In the genomic region with DNA sequence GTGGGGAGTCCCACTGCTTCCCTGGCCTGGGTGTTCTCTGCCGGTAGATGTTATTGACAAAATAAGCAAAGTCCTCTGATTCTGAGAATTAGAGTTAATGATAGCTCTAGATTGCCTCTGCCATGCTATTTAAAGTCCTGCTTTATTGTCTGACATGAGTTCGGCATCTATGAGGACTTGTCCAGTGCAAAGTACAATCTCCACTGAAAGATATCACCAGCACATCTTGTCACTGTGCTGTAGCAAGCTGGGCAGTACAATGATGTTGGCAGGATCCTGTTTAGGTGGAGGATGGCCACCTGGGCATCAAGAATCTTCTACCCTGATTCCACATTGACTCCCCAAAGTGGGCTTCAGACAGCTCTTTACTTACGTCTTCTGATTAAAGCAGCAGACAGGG, we compare ENCODE assay signal across 22 cellular contexts. TPM values are rescaled to one million over a fixed set of nuclear protein-coding genes. Genes with fewer than 3 reads are reported as not detected.
DNase-seq lines count a peak whose midpoint lies in the region; ATAC-seq, FAIRE-seq and TF ChIP-seq lines count a peak whose summit lies in the region.
"Had no signal": no experiment of that assay in that cellular context is flagged by ENCODE, and none has a peak within 500 bp of the region (broad histone marks: within the 10 kb centered on the region; RNA-seq: fewer than 3 reads in every experiment).

No MANE protein-coding gene starts in this region.

- H3K4me3 ChIP-seq in Caco-2 (ENCODE audit: low read depth, low read length) (no peak overlapping the region), RWPE2 (ENCODE audit: severe bottlenecking) (no peak overlapping the region), right atrium auricular region (no peak overlapping the region), skeletal muscle satellite cell (ENCODE audit: low read length) (no peak overlapping the region)

- DNase-seq in Caco-2 (no peak), RWPE2 (ENCODE audit: low spot score) (no peak), right atrium auricular region (ENCODE audit: low spot score) (no peak), GM12892 (ENCODE audit: insufficient read length) (no peak), glomerular visceral epithelial cell (ENCODE audit: extremely low spot score) (no peak)
- DNase-seq: activated naive CD8-positive, alpha-beta T cell treated with anti-CD3 and anti-CD28 coated beads, Interleukin-2, amount 10 ng/mL, durations not matched to agents 7 days and 5 days; NCI-H1417 treated with DMSO at 0.1 percent for 48 hours; NCI-H526; nucleus accumbens; retina; SHP77 treated with DMSO at 0.1 percent for 48 hours; T-helper 2 cell had no signal

- no peak overlapping the region for H3K4me3 Mint-ChIP-seq in Caco-2 (ENCODE audit: unreplicated experiment)
- H3K4me3 Mint-ChIP-seq: activated naive CD8-positive, alpha-beta T cell treated with anti-CD3 and anti-CD28 coated beads, Interleukin-2, amount 10 ng/mL, durations not matched to agents 7 days and 5 days; B cell; dendritic cell treated with granulocyte-macrophage colony-stimulating factor and Interleukin-4, amounts not matched to agents 40 ng/mL and 50 ng/mL, for 4 days; stimulated activated memory B cell treated with anti-CD40 and anti-IgM and Interleukin-4, amounts not matched to agents 10 μg/mL and 1 μg/mL and 100 μg/mL, for 72 hours had no signal

- H3K4me2 ChIP-seq in skeletal muscle satellite cell (ENCODE audit: low read length), result peak overlapping the region; percentile 75

- H3K9me3 Mint-ChIP-seq in Caco-2 (ENCODE audit: unreplicated experiment), result no peaks in the 10 kb centered on the region
- H3K9me3 Mint-ChIP-seq: dendritic cell treated with granulocyte-macrophage colony-stimulating factor and Interleukin-4, amounts not matched to agents 40 ng/mL and 50 ng/mL, for 4 days; stimulated activated memory B cell treated with anti-CD40 and anti-IgM and Interleukin-4, amounts not matched to agents 10 μg/mL and 1 μg/mL and 100 μg/mL, for 72 hours had no signal

- no peaks in the 10 kb centered on the region; the same call in 1 of the 2 replicates for H3K36me3 ChIP-seq in Caco-2 (ENCODE audit: control insufficient read depth, insufficient read depth, low read length)
- no peaks in the 10 kb centered on the region for H3K36me3 ChIP-seq in RWPE2 (ENCODE audit: low read depth)
- no peaks in the 10 kb centered on the region for H3K36me3 ChIP-seq in right atrium auricular region
- no peaks in the 10 kb centered on the region for H3K36me3 ChIP-seq in skeletal muscle satellite cell (ENCODE audit: insufficient read depth, low read length)
- H3K36me3 ChIP-seq: brain microvascular endothelial cell had no signal

- H3K27ac ChIP-seq in RWPE2 (ENCODE audit: poor library complexity, severe bottlenecking), result peak overlapping the region; percentile 77
- H3K27ac ChIP-seq in right atrium auricular region, result peak overlapping the region; percentile 14 to 66

- CTCF ChIA-PET in Caco-2 (lab: Charles Lee), result no interaction called here

- TF ChIP-seq CTCF in Caco-2 (IDR thresholded peaks at IDR 0.05; ENCODE audit: insufficient read depth in 1 of 2, low read depth in 1 of 2, low read length in 1 of 2, severe bottlenecking in 1 of 2, unreplicated experiment in 1 of 2) (no peak), RWPE2 (IDR thresholded peaks at IDR 0.05; ENCODE audit: poor library complexity, severe bottlenecking) (no peak), right atrium auricular region (IDR thresholded peaks at IDR 0.05) (no peak)

- no peak for TF ChIP-seq POLR2A in GM12892 (IDR thresholded peaks at IDR 0.05; ENCODE audit: low read depth, low read length)

- H3K4me1 ChIP-seq in Caco-2 (peaks cover 72% of the 10 kb centered on the region), RWPE2 (ENCODE audit: insufficient read depth, poor library complexity, severe bottlenecking) (peaks cover 30% of the 10 kb centered on the region), right atrium auricular region (peaks cover 0 to 29% of the 10 kb centered on the region in 2 donors), skeletal muscle satellite cell (ENCODE audit: control insufficient read depth, insufficient read depth, low read length) (peaks cover 50% of the 10 kb centered on the region)

- FAIRE-seq in GM12892 (lab: Jason Lieb, UNC), result no peak
- FAIRE-seq: D721Med, GM19239, H54, HTR-8/SVneo had no signal

- intact Hi-C loops in Caco-2 (cut with micrococcal nuclease; ENCODE audit: unreplicated experiment), result loop anchor here (5.0 kb wide), 1 partner anchor 53 kb away; no protein-coding TSS in a partner anchor

- no peaks in the 10 kb centered on the region for H3K27me3 Mint-ChIP-seq in Caco-2 (ENCODE audit: insufficient read depth, unreplicated experiment)
- H3K27me3 Mint-ChIP-seq: activated naive CD8-positive, alpha-beta T cell treated with anti-CD3 and anti-CD28 coated beads, Interleukin-2, amount 10 ng/mL, durations not matched to agents 7 days and 5 days; B cell; dendritic cell treated with granulocyte-macrophage colony-stimulating factor and Interleukin-4, amounts not matched to agents 40 ng/mL and 50 ng/mL, for 4 days; stimulated activated memory B cell treated with anti-CD40 and anti-IgM and Interleukin-4, amounts not matched to agents 10 μg/mL and 1 μg/mL and 100 μg/mL, for 72 hours had no signal

- H3K36me3 Mint-ChIP-seq in Caco-2 (ENCODE audit: insufficient read depth, unreplicated experiment), result peaks cover 7% of the 10 kb centered on the region
- H3K36me3 Mint-ChIP-seq: stimulated activated memory B cell treated with anti-CD40 and anti-IgM and Interleukin-4, amounts not matched to agents 10 μg/mL and 1 μg/mL and 100 μg/mL, for 72 hours had no signal

- H3K9me3 ChIP-seq in Caco-2, result no peaks in the 10 kb centered on the region
- no peaks in the 10 kb centered on the region for H3K9me3 ChIP-seq in RWPE2 (ENCODE audit: severe bottlenecking)
- H3K9me3 ChIP-seq in right atrium auricular region, result no peaks in the 10 kb centered on the region
- no peaks in the 10 kb centered on the region for H3K9me3 ChIP-seq in skeletal muscle satellite cell (replicated peaks; ENCODE audit: low read length)

- no peak for ATAC-seq in RWPE2 (ENCODE audit: low read depth)
- no peak for ATAC-seq in HG02840 (IDR thresholded peaks at IDR 0.05; ENCODE audit: low FRiP score, unreplicated experiment)
- ATAC-seq: stimulated activated memory B cell treated with anti-CD40 and anti-IgM and Interleukin-4, amounts not matched to agents 10 μg/mL and 1 μg/mL and 100 μg/mL, for 72 hours had no signal

- peaks cover 50% of the 10 kb centered on the region for H3K4me1 Mint-ChIP-seq in Caco-2 (ENCODE audit: low read depth, unreplicated experiment)

- H3K9ac ChIP-seq in skeletal muscle satellite cell (ENCODE audit: low read depth, low read length), result peak overlapping the region; percentile 43

- H3K27me3 ChIP-seq in Caco-2 (replicated peaks; ENCODE audit: control insufficient read depth, insufficient read depth, low read length), result no peaks in the 10 kb centered on the region
- no peaks in the 10 kb centered on the region for H3K27me3 ChIP-seq in RWPE2 (ENCODE audit: insufficient read depth, poor library complexity, severe bottlenecking)
- H3K27me3 ChIP-seq in right atrium auricular region, result no peaks in the 10 kb centered on the region
- H3K27me3 ChIP-seq in skeletal muscle satellite cell (ENCODE audit: control insufficient read depth, insufficient read depth, low read length), result no peaks in the 10 kb centered on the region
- H3K27me3 ChIP-seq: brain microvascular endothelial cell had no signal

- BruUV-seq in Caco-2 (replicated peaks; lab: Mats Ljungman, UMichigan), result no TSS peak

- peak overlapping the region; percentile 88 for H3K27ac Mint-ChIP-seq in Caco-2 (ENCODE audit: unreplicated experiment)
- H3K27ac Mint-ChIP-seq: activated naive CD8-positive, alpha-beta T cell treated with anti-CD3 and anti-CD28 coated beads, Interleukin-2, amount 10 ng/mL, durations not matched to agents 7 days and 5 days; B cell; dendritic cell treated with granulocyte-macrophage colony-stimulating factor and Interleukin-4, amounts not matched to agents 40 ng/mL and 50 ng/mL, for 4 days; stimulated activated memory B cell treated with anti-CD40 and anti-IgM and Interleukin-4, amounts not matched to agents 10 μg/mL and 1 μg/mL and 100 μg/mL, for 72 hours had no signal

- POLR2A ChIA-PET in Caco-2 (lab: Charles Lee), result interaction anchor here (2.2 kb wide), 1 partner anchor 22 kb away, joined by 5 read pairs; no protein-coding TSS in a partner anchor

RNA-seq across cellular contexts. Expression of gene ATP5PO, which starts 54.0 kb away (rescaled TPM):
- total RNA-seq in Caco-2 (2022) (232 and 247 TPM in 2 replicates), right atrium auricular region (100 to 1,000 TPM; 593 to 693 TPM)
- total RNA-seq in skeletal muscle satellite cell (2012; rRNA removed), result 202 and 233 TPM in 2 replicates
- polyA plus RNA-seq in GM12892 (2012; ENCODE audit: missing spikeins), result 388 TPM
